Comparison of ENCODE assay signal across 16 cellular contexts in the genomic region with DNA sequence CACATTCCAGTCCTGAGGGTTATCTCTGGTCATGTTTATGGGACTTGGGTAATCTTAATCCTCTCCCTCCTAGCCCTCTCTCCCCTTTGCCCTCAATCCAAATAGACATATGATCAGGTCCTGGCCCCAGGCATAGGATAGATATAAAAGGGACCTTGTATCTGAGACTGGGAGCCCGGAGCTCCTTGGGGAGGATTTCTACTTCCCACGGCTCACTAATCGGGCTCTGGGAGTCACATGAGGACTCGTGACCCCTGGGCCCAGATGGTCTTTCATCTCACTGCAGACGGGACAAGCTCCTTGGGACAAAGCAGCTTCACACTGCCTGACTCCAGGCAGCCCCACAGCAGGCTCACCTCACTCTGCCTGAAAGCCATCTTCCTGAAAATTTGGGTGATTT. TPM values are rescaled to one million over a fixed set of nuclear protein-coding genes. Genes with fewer than 3 reads are reported as not detected.
DNase-seq lines count a peak whose midpoint lies in the region; ATAC-seq and TF ChIP-seq lines count a peak whose summit lies in the region.
"Had no signal": no experiment of that assay in that cellular context is flagged by ENCODE, and none has a peak within 500 bp of the region (broad histone marks: within the 10 kb centered on the region; RNA-seq: fewer than 3 reads in every experiment).

No MANE protein-coding gene starts in this region.

- H3K9me2 ChIP-seq in MM.1S (replicated peaks; ENCODE audit: insufficient read depth, low read length), result no peaks in the 10 kb centered on the region

- no peaks in the 10 kb centered on the region for H3K79me2 ChIP-seq in MM.1S (ENCODE audit: low read length)

- H3K4me3 Mint-ChIP-seq in neural crest cell, result no peak overlapping the region
- H3K4me3 Mint-ChIP-seq: CD8-positive, alpha-beta T cell; GM23338 had no signal

- no peak overlapping the region for H3K9ac ChIP-seq in MM.1S (ENCODE audit: low read length)

- H3K27me3 Mint-ChIP-seq in neural crest cell (ENCODE audit: low read depth), result peaks cover 28% of the 10 kb centered on the region

- no peaks in the 10 kb centered on the region for H4K20me1 ChIP-seq in MM.1S (ENCODE audit: insufficient read depth, low read length)

- no peaks in the 10 kb centered on the region for H3F3A ChIP-seq in MM.1S (ENCODE audit: insufficient read depth, low read length)

- H3K4me1 ChIP-seq in MM.1S (ENCODE audit: low read length), result no peaks in the 10 kb centered on the region
- H3K4me1 ChIP-seq: A549, BE2C had no signal

- DNase-seq in NCI-H524 (lab: John Stamatoyannopoulos, UW) (peak; percentile 68 to 83), WERI-Rb-1 (peak; percentile 94), neural crest cell (ENCODE audit: low read depth, low spot score) (no peak), SKM-1 treated with dmso at 0.1 percent for 144 hours (lab: John Stamatoyannopoulos, UW; ENCODE audit: unreplicated experiment) (no peak), MM.1S (no peak), cerebellum (ENCODE audit: low spot score) (no peak)
- DNase-seq: BE2C; Calu3; CD8-positive, alpha-beta T cell; DMS79 treated with DMSO at 0.1 percent for 48 hours; EL; H7 had no signal

- ATAC-seq in GM21515 (IDR thresholded peaks at IDR 0.05; ENCODE audit: unreplicated experiment), result no peak
- ATAC-seq: A549; CD8-positive, alpha-beta T cell; GM23338 had no signal

- peak overlapping the region; percentile 40 for H3K27ac Mint-ChIP-seq in neural crest cell (ENCODE audit: unreplicated experiment)
- H3K27ac Mint-ChIP-seq: CD8-positive, alpha-beta T cell; GM23338 had no signal

- no peak overlapping the region for H3K4me2 ChIP-seq in MM.1S (ENCODE audit: low read depth, low read length)
- H3K4me2 ChIP-seq: A549, GM23338 had no signal

- TF ChIP-seq CTCF in WERI-Rb-1 (IDR thresholded peaks at IDR 0.05; ENCODE audit: low read depth, low read length) (no peak), neural crest cell (conservative IDR thresholded peaks at IDR 0.05) (no peak), MM.1S (IDR thresholded peaks at IDR 0.05; ENCODE audit: low read length) (no peak)

- H3K9me3 Mint-ChIP-seq in neural crest cell, result no peaks in the 10 kb centered on the region
- H3K9me3 Mint-ChIP-seq: CD8-positive, alpha-beta T cell; GM23338 had no signal

- no peaks in the 10 kb centered on the region for H3K27me3 ChIP-seq in WERI-Rb-1 (ENCODE audit: insufficient read depth, low read depth, severe bottlenecking)
- H3K27me3 ChIP-seq in MM.1S (replicated peaks; ENCODE audit: insufficient read depth, low read length), result no peaks in the 10 kb centered on the region

- H2AFZ ChIP-seq in MM.1S (ENCODE audit: low read length), result no peak overlapping the region
- H2AFZ ChIP-seq: GM23338 had no signal

- H3K27ac ChIP-seq in WERI-Rb-1 (peak overlapping the region; percentile 35), MM.1S (ENCODE audit: low read length) (no peak overlapping the region)
- H3K27ac ChIP-seq: A549, C4-2B had no signal

- H3K36me3 Mint-ChIP-seq in neural crest cell (ENCODE audit: low read depth), result no peaks in the 10 kb centered on the region
- H3K36me3 Mint-ChIP-seq: CD8-positive, alpha-beta T cell had no signal

- peak overlapping the region; percentile 17; the same call in 1 of the 2 replicates for H3K4me3 ChIP-seq in WERI-Rb-1 (ENCODE audit: low read depth, low read length)
- no peak overlapping the region for H3K4me3 ChIP-seq in MM.1S (ENCODE audit: low read length)
- H3K4me3 ChIP-seq: A549, GM23338 had no signal

- H3K36me3 ChIP-seq in WERI-Rb-1, result no peaks in the 10 kb centered on the region
- no peaks in the 10 kb centered on the region for H3K36me3 ChIP-seq in MM.1S (replicated peaks; ENCODE audit: insufficient read depth, low read length)
- H3K36me3 ChIP-seq: BE2C had no signal

- peaks cover 30% of the 10 kb centered on the region for H3K4me1 Mint-ChIP-seq in neural crest cell

- H3K9me3 ChIP-seq in WERI-Rb-1 (ENCODE audit: severe bottlenecking) (no peaks in the 10 kb centered on the region), MM.1S (replicated peaks; ENCODE audit: insufficient read depth, low read length) (no peaks in the 10 kb centered on the region)
- H3K9me3 ChIP-seq: A549, BE2C had no signal

RNA-seq across cellular contexts. Expression of a gene that starts 57.8 kb away (rescaled TPM):
- 4.3 and 6.5 TPM in 2 replicates for total RNA-seq in neural crest cell
- 12.4 TPM for total RNA-seq in cerebellum

Comparison
In these comparisons a context has a peak if more than half of its experiments do, and no peak if none do; other contexts are left out.
1. DNase-seq: peak in NCI-H524 (2 of 2) and WERI-Rb-1 (single experiment); none in neural crest cell (single experiment), SKM-1 treated with dmso at 0.1 percent for 144 hours (single experiment), MM.1S (single experiment) and cerebellum (single experiment).